Comparison of ENCODE assay signal across 1 cellular context in the genomic region with DNA sequence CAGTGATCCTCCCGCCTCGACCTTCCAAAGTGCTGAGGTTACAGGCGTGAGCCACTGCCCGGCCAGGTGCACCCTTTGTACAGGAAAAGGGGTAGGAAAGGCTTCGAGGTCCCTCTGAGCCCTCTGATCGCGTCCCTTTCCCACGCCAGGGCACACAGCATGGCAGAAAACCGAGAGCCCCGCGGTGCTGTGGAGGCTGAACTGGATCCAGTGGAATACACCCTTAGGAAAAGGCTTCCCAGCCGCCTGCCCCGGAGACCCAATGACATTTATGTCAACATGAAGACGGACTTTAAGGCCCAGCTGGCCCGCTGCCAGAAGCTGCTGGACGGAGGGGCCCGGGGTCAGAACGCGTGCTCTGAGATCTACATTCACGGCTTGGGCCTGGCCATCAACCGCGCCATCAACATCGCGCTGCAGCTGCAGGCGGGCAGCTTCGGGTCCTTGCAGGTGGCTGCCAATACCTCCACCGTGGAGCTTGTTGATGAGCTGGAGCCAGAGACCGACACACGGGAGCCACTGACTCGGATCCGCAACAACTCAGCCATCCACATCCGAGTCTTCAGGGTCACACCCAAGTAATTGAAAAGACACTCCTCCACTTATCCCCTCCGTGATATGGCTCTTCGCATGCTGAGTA.
TF ChIP-seq lines count a peak whose summit lies in the region.

No MANE protein-coding gene starts in this region.

TF ChIP-seq in HepG2, 621 proteins besides CTCF, POLR2A, EP300 and RAD21 (continued from another document and continues in another):
- TF ChIP-seq, protein P1, sequence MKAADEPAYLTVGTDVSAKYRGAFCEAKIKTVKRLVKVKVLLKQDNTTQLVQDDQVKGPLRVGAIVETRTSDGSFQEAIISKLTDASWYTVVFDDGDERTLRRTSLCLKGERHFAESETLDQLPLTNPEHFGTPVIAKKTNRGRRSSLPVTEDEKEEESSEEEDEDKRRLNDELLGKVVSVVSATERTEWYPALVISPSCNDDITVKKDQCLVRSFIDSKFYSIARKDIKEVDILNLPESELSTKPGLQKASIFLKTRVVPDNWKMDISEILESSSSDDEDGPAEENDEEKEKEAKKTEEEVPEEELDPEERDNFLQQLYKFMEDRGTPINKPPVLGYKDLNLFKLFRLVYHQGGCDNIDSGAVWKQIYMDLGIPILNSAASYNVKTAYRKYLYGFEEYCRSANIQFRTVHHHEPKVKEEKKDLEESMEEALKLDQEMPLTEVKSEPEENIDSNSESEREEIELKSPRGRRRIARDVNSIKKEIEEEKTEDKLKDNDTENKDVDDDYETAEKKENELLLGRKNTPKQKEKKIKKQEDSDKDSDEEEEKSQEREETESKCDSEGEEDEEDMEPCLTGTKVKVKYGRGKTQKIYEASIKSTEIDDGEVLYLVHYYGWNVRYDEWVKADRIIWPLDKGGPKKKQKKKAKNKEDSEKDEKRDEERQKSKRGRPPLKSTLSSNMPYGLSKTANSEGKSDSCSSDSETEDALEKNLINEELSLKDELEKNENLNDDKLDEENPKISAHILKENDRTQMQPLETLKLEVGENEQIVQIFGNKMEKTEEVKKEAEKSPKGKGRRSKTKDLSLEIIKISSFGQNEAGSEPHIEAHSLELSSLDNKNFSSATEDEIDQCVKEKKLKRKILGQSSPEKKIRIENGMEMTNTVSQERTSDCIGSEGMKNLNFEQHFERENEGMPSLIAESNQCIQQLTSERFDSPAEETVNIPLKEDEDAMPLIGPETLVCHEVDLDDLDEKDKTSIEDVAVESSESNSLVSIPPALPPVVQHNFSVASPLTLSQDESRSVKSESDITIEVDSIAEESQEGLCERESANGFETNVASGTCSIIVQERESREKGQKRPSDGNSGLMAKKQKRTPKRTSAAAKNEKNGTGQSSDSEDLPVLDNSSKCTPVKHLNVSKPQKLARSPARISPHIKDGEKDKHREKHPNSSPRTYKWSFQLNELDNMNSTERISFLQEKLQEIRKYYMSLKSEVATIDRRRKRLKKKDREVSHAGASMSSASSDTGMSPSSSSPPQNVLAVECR (CRISPR knock-in tag; IDR thresholded peaks at IDR 0.05; ENCODE audit: borderline replicate concordance): no peak; the same call in 1 of the 2 replicates
- TF ChIP-seq ZNF644 (CRISPR knock-in tag; IDR thresholded peaks at IDR 0.05; ENCODE audit: low read depth) (0 out of 2 replicates have a peak, but pooled peaks have one; percentile 15), ZNF781 (CRISPR knock-in tag; IDR thresholded peaks at IDR 0.05; ENCODE audit: borderline replicate concordance, not compliant biosample characterization) (no peak), ARID2 (CRISPR knock-in tag; IDR thresholded peaks at IDR 0.05; ENCODE audit: borderline replicate concordance) (0 out of 2 replicates have a peak, but pooled peaks have one; percentile 56), ZFY (CRISPR knock-in tag; IDR thresholded peaks at IDR 0.05) (peak; percentile 82), GATAD1 (CRISPR knock-in tag; IDR thresholded peaks at IDR 0.05) (no peak), TAF15 (IDR thresholded peaks at IDR 0.05; ENCODE audit: low read depth, low read length, poor library complexity, severe bottlenecking) (no peak), GTF3A (CRISPR knock-in tag; conservative IDR thresholded peaks at IDR 0.05) (no peak), ZNF556 (CRISPR knock-in tag; IDR thresholded peaks at IDR 0.05; ENCODE audit: borderline replicate concordance) (no peak), ZNF484 (CRISPR knock-in tag; IDR thresholded peaks at IDR 0.05; ENCODE audit: borderline replicate concordance, low read depth) (no peak), RBFOX2 (IDR thresholded peaks at IDR 0.05; ENCODE audit: low read depth, low read length) (0 out of 2 replicates have a peak, but pooled peaks have one; percentile 22), CEBPG (CRISPR knock-in tag; IDR thresholded peaks at IDR 0.05) (no peak), MXI1 (IDR thresholded peaks at IDR 0.05; ENCODE audit: borderline replicate concordance, low read depth, low read length) (peak; percentile 59; the same call in 1 of the 3 replicates), NFATC3 (CRISPR knock-in tag; IDR thresholded peaks at IDR 0.05) (no peak), ZNF232 (CRISPR knock-in tag; IDR thresholded peaks at IDR 0.05; ENCODE audit: borderline replicate concordance) (0 out of 2 replicates have a peak, but pooled peaks have one; percentile 65), HHEX (CRISPR knock-in tag; IDR thresholded peaks at IDR 0.05) (no peak), ZBTB38 (CRISPR knock-in tag; IDR thresholded peaks at IDR 0.05) (peak; percentile 87), ZNF460 (CRISPR knock-in tag; IDR thresholded peaks at IDR 0.05; ENCODE audit: borderline replicate concordance) (no peak; the same call in 1 of the 2 replicates), JUNB (CRISPR knock-in tag; IDR thresholded peaks at IDR 0.05; ENCODE audit: borderline replicate concordance) (no peak), SP5 (CRISPR knock-in tag; IDR thresholded peaks at IDR 0.05; ENCODE audit: borderline replicate concordance, low read depth) (no peak), FOXK2 (IDR thresholded peaks at IDR 0.05) (0 out of 2 replicates have a peak, but pooled peaks have one; percentile 14), IKZF1 (IDR thresholded peaks at IDR 0.05) (no peak), ZBTB34 (CRISPR knock-in tag; IDR thresholded peaks at IDR 0.05) (no peak), ZNF558 (CRISPR knock-in tag; IDR thresholded peaks at IDR 0.05; ENCODE audit: borderline replicate concordance) (no peak), FOSL1 (CRISPR knock-in tag; IDR thresholded peaks at IDR 0.05; ENCODE audit: borderline replicate concordance) (no peak), CHD4 (IDR thresholded peaks at IDR 0.05; ENCODE audit: borderline replicate concordance, low read length) (no peak), KDM5A (IDR thresholded peaks at IDR 0.05; ENCODE audit: borderline replicate concordance, low read length) (peak; percentile 3; the same call in 1 of the 2 replicates), MZF1 (CRISPR knock-in tag; IDR thresholded peaks at IDR 0.05; ENCODE audit: borderline replicate concordance) (no peak), ZNF652 (CRISPR knock-in tag; IDR thresholded peaks at IDR 0.05; ENCODE audit: borderline replicate concordance, low read depth) (no peak), NR0B2 (CRISPR knock-in tag; IDR thresholded peaks at IDR 0.05) (no peak), FOXC1 (CRISPR knock-in tag; IDR thresholded peaks at IDR 0.05; ENCODE audit: borderline replicate concordance) (no peak), TBX3 (IDR thresholded peaks at IDR 0.05; ENCODE audit: borderline replicate concordance) (no peak), ZIK1 (CRISPR knock-in tag; IDR thresholded peaks at IDR 0.05; ENCODE audit: borderline replicate concordance, low read depth) (no peak), MEIS2 (CRISPR knock-in tag; IDR thresholded peaks at IDR 0.05) (peak; percentile 48; the same call in 1 of the 2 replicates), ZBTB4 (CRISPR knock-in tag; IDR thresholded peaks at IDR 0.05; ENCODE audit: borderline replicate concordance) (peak; percentile 27; the same call in 1 of the 2 replicates), ZC3H4 (CRISPR knock-in tag; IDR thresholded peaks at IDR 0.05; ENCODE audit: borderline replicate concordance) (no peak), SP2 (CRISPR knock-in tag; IDR thresholded peaks at IDR 0.05) (no peak), SIN3B (IDR thresholded peaks at IDR 0.05; ENCODE audit: low read length) (no peak), NR2F6 (IDR thresholded peaks at IDR 0.05) (peak; percentile 48), NR2F6 (CRISPR knock-in tag; IDR thresholded peaks at IDR 0.05) (no peak), ZEB1 (IDR thresholded peaks at IDR 0.05; ENCODE audit: insufficient replicate concordance, low read depth) (no peak), MED13 (CRISPR knock-in tag; IDR thresholded peaks at IDR 0.05) (no peak), THYN1 (CRISPR knock-in tag; IDR thresholded peaks at IDR 0.05; ENCODE audit: borderline replicate concordance, low read depth) (no peak), ZNF563 (CRISPR knock-in tag; IDR thresholded peaks at IDR 0.05) (no peak), ZNF543 (CRISPR knock-in tag; IDR thresholded peaks at IDR 0.05) (peak; percentile 13; the same call in 1 of the 2 replicates), ZBTB8A (CRISPR knock-in tag; IDR thresholded peaks at IDR 0.05; ENCODE audit: borderline replicate concordance, low read depth) (no peak), ZNF614 (CRISPR knock-in tag; IDR thresholded peaks at IDR 0.05; ENCODE audit: borderline replicate concordance) (peak; percentile 25; the same call in 1 of the 2 replicates)
- TF ChIP-seq, protein P2, sequence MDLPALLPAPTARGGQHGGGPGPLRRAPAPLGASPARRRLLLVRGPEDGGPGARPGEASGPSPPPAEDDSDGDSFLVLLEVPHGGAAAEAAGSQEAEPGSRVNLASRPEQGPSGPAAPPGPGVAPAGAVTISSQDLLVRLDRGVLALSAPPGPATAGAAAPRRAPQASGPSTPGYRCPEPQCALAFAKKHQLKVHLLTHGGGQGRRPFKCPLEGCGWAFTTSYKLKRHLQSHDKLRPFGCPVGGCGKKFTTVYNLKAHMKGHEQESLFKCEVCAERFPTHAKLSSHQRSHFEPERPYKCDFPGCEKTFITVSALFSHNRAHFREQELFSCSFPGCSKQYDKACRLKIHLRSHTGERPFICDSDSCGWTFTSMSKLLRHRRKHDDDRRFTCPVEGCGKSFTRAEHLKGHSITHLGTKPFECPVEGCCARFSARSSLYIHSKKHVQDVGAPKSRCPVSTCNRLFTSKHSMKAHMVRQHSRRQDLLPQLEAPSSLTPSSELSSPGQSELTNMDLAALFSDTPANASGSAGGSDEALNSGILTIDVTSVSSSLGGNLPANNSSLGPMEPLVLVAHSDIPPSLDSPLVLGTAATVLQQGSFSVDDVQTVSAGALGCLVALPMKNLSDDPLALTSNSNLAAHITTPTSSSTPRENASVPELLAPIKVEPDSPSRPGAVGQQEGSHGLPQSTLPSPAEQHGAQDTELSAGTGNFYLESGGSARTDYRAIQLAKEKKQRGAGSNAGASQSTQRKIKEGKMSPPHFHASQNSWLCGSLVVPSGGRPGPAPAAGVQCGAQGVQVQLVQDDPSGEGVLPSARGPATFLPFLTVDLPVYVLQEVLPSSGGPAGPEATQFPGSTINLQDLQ (CRISPR knock-in tag; IDR thresholded peaks at IDR 0.05): no peak
- TF ChIP-seq, protein P3, sequence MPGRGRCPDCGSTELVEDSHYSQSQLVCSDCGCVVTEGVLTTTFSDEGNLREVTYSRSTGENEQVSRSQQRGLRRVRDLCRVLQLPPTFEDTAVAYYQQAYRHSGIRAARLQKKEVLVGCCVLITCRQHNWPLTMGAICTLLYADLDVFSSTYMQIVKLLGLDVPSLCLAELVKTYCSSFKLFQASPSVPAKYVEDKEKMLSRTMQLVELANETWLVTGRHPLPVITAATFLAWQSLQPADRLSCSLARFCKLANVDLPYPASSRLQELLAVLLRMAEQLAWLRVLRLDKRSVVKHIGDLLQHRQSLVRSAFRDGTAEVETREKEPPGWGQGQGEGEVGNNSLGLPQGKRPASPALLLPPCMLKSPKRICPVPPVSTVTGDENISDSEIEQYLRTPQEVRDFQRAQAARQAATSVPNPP (CRISPR knock-in tag; IDR thresholded peaks at IDR 0.05): peak; percentile 43; the same call in 1 of the 2 replicates
- TF ChIP-seq, protein P4, sequence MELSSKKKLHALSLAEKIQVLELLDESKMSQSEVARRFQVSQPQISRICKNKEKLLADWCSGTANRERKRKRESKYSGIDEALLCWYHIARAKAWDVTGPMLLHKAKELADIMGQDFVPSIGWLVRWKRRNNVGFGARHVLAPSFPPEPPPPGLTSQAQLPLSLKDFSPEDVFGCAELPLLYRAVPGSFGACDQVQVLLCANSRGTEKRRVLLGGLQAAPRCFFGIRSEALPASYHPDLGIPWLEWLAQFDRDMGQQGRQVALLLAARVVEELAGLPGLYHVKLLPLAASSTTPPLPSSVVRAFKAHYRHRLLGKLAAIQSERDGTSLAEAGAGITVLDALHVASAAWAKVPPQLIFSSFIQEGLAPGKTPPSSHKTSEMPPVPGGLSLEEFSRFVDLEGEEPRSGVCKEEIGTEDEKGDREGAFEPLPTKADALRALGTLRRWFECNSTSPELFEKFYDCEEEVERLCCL (CRISPR knock-in tag; IDR thresholded peaks at IDR 0.05; ENCODE audit: borderline replicate concordance): no peak
- TF ChIP-seq, protein P5, sequence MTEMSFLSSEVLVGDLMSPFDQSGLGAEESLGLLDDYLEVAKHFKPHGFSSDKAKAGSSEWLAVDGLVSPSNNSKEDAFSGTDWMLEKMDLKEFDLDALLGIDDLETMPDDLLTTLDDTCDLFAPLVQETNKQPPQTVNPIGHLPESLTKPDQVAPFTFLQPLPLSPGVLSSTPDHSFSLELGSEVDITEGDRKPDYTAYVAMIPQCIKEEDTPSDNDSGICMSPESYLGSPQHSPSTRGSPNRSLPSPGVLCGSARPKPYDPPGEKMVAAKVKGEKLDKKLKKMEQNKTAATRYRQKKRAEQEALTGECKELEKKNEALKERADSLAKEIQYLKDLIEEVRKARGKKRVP (CRISPR knock-in tag; IDR thresholded peaks at IDR 0.05): no peak
